ENCODE assay signal across 1 cellular context in genomic region chr4:158821228-158822009, GRCh38.
TF ChIP-seq lines count a peak whose summit lies in the region.

No MANE protein-coding gene starts in this region.

TF ChIP-seq in GM12878, 131 proteins besides CTCF, POLR2A, EP300 and RAD21 (continued from another document):
- 0 out of 2 replicates have a peak, but pooled peaks have one; percentile 10 for TF ChIP-seq JUND (IDR thresholded peaks at IDR 0.05; ENCODE audit: low read depth, low read length)
- no peak for TF ChIP-seq CEBPB (IDR thresholded peaks at IDR 0.05; ENCODE audit: borderline replicate concordance in 1 of 2, low read depth in 2 of 2, low read length in 2 of 2)
- TF ChIP-seq RELB (IDR thresholded peaks at IDR 0.05; ENCODE audit: low read depth) = peak; percentile 67; the same call in 1 of the 2 replicates
- no peak for TF ChIP-seq ZBTB33 (IDR thresholded peaks at IDR 0.05)
- peak; percentile 54; the same call in 1 of the 2 replicates for TF ChIP-seq ATF7 (IDR thresholded peaks at IDR 0.05; ENCODE audit: low read depth)
- peak; percentile 26; the same call in 1 of the 2 replicates for TF ChIP-seq DPF2 (IDR thresholded peaks at IDR 0.05)
- no peak for TF ChIP-seq TCF7 (IDR thresholded peaks at IDR 0.05; ENCODE audit: borderline replicate concordance)
- 0 out of 2 replicates have a peak, but pooled peaks have one; percentile 24 for TF ChIP-seq ZNF217 (IDR thresholded peaks at IDR 0.05)
- peak; percentile 48 for TF ChIP-seq MEF2B (IDR thresholded peaks at IDR 0.05; ENCODE audit: partially characterized antibody, poor library complexity, severe bottlenecking)
- peak; percentile 77 to 83 for TF ChIP-seq IKZF2 (IDR thresholded peaks at IDR 0.05)
- peak; percentile 57; the same call in 1 of the 2 replicates for TF ChIP-seq PAX5 (IDR thresholded peaks at IDR 0.05; ENCODE audit: borderline replicate concordance, low read depth, low read length)
- no peak for TF ChIP-seq HDAC6 (IDR thresholded peaks at IDR 0.05; ENCODE audit: unreplicated experiment)
- peak; percentile 52; the same call in 1 of the 3 replicates for TF ChIP-seq POU2F2 (IDR thresholded peaks at IDR 0.05; ENCODE audit: borderline replicate concordance, low read depth, low read length)
- TF ChIP-seq HDGF (IDR thresholded peaks at IDR 0.05) = no peak
- peak; percentile 38; the same call in 1 of the 2 replicates for TF ChIP-seq JUNB (IDR thresholded peaks at IDR 0.05)
- TF ChIP-seq MYC (IDR thresholded peaks at IDR 0.05; ENCODE audit: insufficient read depth, insufficient read length, insufficient replicate concordance, low read length, severe bottlenecking) = no peak
- TF ChIP-seq RUNX3 (IDR thresholded peaks at IDR 0.05; ENCODE audit: low read length) = peak; percentile 52
- peak; percentile 61; the same call in 1 of the 2 replicates for TF ChIP-seq IRF4 (IDR thresholded peaks at IDR 0.05; ENCODE audit: low read depth, low read length)
- TF ChIP-seq PAX8 (IDR thresholded peaks at IDR 0.05) = no peak
- no peak for TF ChIP-seq EED (IDR thresholded peaks at IDR 0.05; ENCODE audit: low read depth)
- peak; percentile 28; the same call in 1 of the 2 replicates for TF ChIP-seq TBL1XR1 (IDR thresholded peaks at IDR 0.05; ENCODE audit: low read depth, low read length)
- peak; percentile 15 for TF ChIP-seq SP1 (IDR thresholded peaks at IDR 0.05; ENCODE audit: low read depth, low read length)
- TF ChIP-seq, protein P1, sequence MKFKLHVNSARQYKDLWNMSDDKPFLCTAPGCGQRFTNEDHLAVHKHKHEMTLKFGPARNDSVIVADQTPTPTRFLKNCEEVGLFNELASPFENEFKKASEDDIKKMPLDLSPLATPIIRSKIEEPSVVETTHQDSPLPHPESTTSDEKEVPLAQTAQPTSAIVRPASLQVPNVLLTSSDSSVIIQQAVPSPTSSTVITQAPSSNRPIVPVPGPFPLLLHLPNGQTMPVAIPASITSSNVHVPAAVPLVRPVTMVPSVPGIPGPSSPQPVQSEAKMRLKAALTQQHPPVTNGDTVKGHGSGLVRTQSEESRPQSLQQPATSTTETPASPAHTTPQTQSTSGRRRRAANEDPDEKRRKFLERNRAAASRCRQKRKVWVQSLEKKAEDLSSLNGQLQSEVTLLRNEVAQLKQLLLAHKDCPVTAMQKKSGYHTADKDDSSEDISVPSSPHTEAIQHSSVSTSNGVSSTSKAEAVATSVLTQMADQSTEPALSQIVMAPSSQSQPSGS (IDR thresholded peaks at IDR 0.05; ENCODE audit: low read length) = peak; percentile 54; the same call in 1 of the 2 replicates
- TF ChIP-seq IKZF1 (conservative IDR thresholded peaks at IDR 0.05) = peak; percentile 78
- TF ChIP-seq ZNF207 (IDR thresholded peaks at IDR 0.05; ENCODE audit: borderline replicate concordance) = no peak
- 0 out of 2 replicates have a peak, but pooled peaks have one; percentile 29 for TF ChIP-seq NKRF (conservative IDR thresholded peaks at IDR 0.05)
- TF ChIP-seq BCL11A (IDR thresholded peaks at IDR 0.05; ENCODE audit: low read depth, low read length) = peak; percentile 79
- TF ChIP-seq YY1 (IDR thresholded peaks at IDR 0.05; ENCODE audit: low read depth, low read length) = no peak
- no peak for TF ChIP-seq NR2C1 (IDR thresholded peaks at IDR 0.05)
- TF ChIP-seq FOXK2 (IDR thresholded peaks at IDR 0.05) = no peak
- TF ChIP-seq CHD1 (IDR thresholded peaks at IDR 0.05; ENCODE audit: low read depth, low read length) = no peak
- TF ChIP-seq NR2F1 (conservative IDR thresholded peaks at IDR 0.05) = no peak
